Comparison of ENCODE assay signal across 1 cellular context in genomic region chr1:46449223-46450159, GRCh38.
TF ChIP-seq lines count a peak whose summit lies in the region.

No MANE protein-coding gene starts in this region.

TF ChIP-seq in GM23338, 12 proteins besides CTCF, POLR2A, EP300 and RAD21 (continued from another document):
- TF ChIP-seq REST (IDR thresholded peaks at IDR 0.05; ENCODE audit: unreplicated experiment) (no peak), JUNB (IDR thresholded peaks at IDR 0.05; ENCODE audit: unreplicated experiment) (no peak)
